Comparison of ENCODE assay signal across 8 cellular contexts in the genomic region with DNA sequence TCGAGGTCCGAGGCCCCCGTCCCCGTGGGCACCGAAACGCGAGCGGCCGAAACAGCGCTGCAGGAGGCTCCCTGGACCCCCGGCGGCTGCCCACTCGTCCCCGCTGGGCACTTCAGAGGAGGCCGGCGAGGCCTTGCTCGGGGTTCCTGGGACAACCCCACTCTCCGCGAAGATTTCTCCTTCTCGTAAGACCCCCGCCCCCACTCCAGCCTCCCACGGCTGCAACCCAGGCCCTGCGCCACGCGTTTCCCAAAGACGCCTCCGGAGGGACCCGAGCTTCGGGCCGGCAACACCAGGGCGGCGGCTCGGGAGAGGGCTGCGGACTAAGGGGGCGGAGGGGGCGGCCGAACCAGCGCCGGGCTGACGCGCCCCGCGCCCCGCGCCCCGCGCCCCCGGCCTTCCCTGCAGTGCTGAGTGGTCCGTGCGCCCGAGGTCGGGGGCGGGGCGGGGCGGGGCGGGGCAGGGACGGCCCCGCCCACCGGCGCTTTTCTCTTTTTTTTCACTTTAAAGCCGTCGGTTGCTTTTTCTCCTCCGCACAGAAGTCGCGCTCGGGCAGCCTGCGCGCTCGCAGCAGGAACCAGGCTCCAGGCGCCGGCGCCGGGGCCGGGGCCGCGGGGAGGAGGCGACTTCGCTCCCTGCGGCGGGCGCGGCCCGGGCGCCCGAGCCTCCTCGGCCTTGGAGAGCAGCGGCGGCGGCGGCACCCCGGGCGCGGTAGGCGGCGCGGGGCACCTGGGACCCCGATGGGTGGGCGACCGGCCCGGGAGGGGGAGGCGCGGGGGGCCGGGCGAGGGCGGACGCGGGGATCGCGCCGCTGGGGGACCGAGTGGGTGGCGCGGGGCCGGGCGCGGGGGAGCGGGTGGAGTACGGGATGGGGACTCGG. TPM values are rescaled to one million over a fixed set of nuclear protein-coding genes. Genes with fewer than 3 reads are reported as not detected.
A peak's percentile ranks its signal among the peaks of the same experiment; 100 is the strongest.
DNase-seq lines count a peak whose midpoint lies in the region; ATAC-seq, FAIRE-seq and TF ChIP-seq lines count a peak whose summit lies in the region.

A gene (plus strand): TSS at position 534 of the 880 bp plus-strand sequence. CDS start 62,998 bp downstream, outside the sequence.

- BruUV-seq in IMR-90 (replicated peaks; lab: Mats Ljungman, UMichigan): no TSS peak

- TF ChIP-seq CTCF in GM10266 (IDR thresholded peaks at IDR 0.05; ENCODE audit: control insufficient read depth, insufficient read depth, low read depth, missing control alignments) (no peak), IMR-90 (conservative IDR thresholded peaks at IDR 0.05; ENCODE audit: low read depth, low read length) (peak; percentile 6; the same call in 1 of the 2 replicates), SU-DHL-6 (IDR thresholded peaks at IDR 0.05; ENCODE audit: insufficient read depth, low read length, poor library complexity, severe bottlenecking) (no peak), heart left ventricle (IDR thresholded peaks at IDR 0.05) (peak in 1 of 12 donors; percentile 9), parathyroid adenoma (IDR thresholded peaks at IDR 0.05) (no peak)

- no peak; the same call in 1 of the 2 replicates for TF ChIP-seq RAD21 in IMR-90 (IDR thresholded peaks at IDR 0.05; ENCODE audit: low read length)

- H2AFZ ChIP-seq in IMR-90 (replicated peaks; ENCODE audit: low read length, poor library complexity) (peak within 1 kb of the TSS; percentile 87), SU-DHL-6 (ENCODE audit: low read depth, low read length, severe bottlenecking) (no peak within 1 kb of the TSS), parathyroid adenoma (peak within 1 kb of the TSS; percentile 73)

- peak within 1 kb of the TSS; percentile 98 for H3K4me2 ChIP-seq in IMR-90 (ENCODE audit: low read depth, low read length)
- peak within 1 kb of the TSS; percentile 51 for H3K4me2 ChIP-seq in SU-DHL-6 (ENCODE audit: low read depth, low read length, poor library complexity, severe bottlenecking)
- H3K4me2 ChIP-seq in parathyroid adenoma (ENCODE audit: low read length): peak within 1 kb of the TSS; percentile 84

- POLR2A ChIA-PET in IMR-90 (lab: Charles Lee; ENCODE audit: unreplicated experiment): interaction anchor here (0.6 kb wide), 1 partner anchor 29 kb away, joined by 17 read pairs; no protein-coding TSS in a partner anchor

- in situ Hi-C loops in IMR-90 (cut with MboI; ENCODE audit: low sequenced_read_pairs): no loop called here

- peak within 1 kb of the TSS; percentile 23; the same call in 2 of the 3 replicates for H2BK15ac ChIP-seq in IMR-90 (ENCODE audit: low read depth, low read length)

- WGBS in IMR-90 (ENCODE audit: extremely low coverage in 2 of 2, insufficient read length in 1 of 2), 2 experiments: 3% methylated on average over 53 of the region's 119 CpGs; no CpG with 5 or more reads in 1 of the 2 experiments
- WGBS in heart left ventricle, 4 donors: 2 to 7% (median 3%) methylated on average over 22 to 119 of the region's 119 CpGs

- peaks cover 27% of the 10 kb centered on the region for H3K4me1 ChIP-seq in IMR-90 (ENCODE audit: control insufficient read depth, insufficient read depth, low read length)
- peaks cover 63% of the 10 kb centered on the region for H3K4me1 ChIP-seq in adipocyte (ENCODE audit: control insufficient read depth, insufficient read depth, low read length)
- peaks cover 0 to 52% (median 31%) of the 10 kb centered on the region in 12 donors for H3K4me1 ChIP-seq in heart left ventricle
- peaks cover 8% of the 10 kb centered on the region for H3K4me1 ChIP-seq in parathyroid adenoma

- H3K9ac ChIP-seq in IMR-90 (ENCODE audit: low read depth, low read length): peak within 1 kb of the TSS; percentile 91
- H3K9ac ChIP-seq in SU-DHL-6 (ENCODE audit: low read length): peak within 1 kb of the TSS; percentile 16; the same call in 1 of the 2 replicates
- peak within 1 kb of the TSS; percentile 96 for H3K9ac ChIP-seq in adipocyte (ENCODE audit: low read length)
- no peak within 1 kb of the TSS for H3K9ac ChIP-seq in parathyroid adenoma

- H3K9me2 ChIP-seq in SU-DHL-6 (replicated peaks; ENCODE audit: insufficient read depth, low read length): no peaks in the 10 kb centered on the region

- dilution Hi-C loops in IMR-90 (cut with HindIII; ENCODE audit: low sequenced_read_pairs, unreplicated experiment): no loop called here

- H3K27ac ChIP-seq in IMR-90 (ENCODE audit: insufficient read depth, low read length) (peak within 1 kb of the TSS; percentile 82), SU-DHL-6 (ENCODE audit: low read depth, low read length) (no peak within 1 kb of the TSS), heart left ventricle (peak within 1 kb of the TSS; percentile 73 to 93 (median 84)), parathyroid adenoma (peak within 1 kb of the TSS; percentile 72)

- H2AK9ac ChIP-seq in IMR-90 (replicated peaks; ENCODE audit: low read depth, low read length, poor library complexity): peak within 1 kb of the TSS; percentile 96

- peak within 1 kb of the TSS; percentile 96 for H3K4ac ChIP-seq in IMR-90 (ENCODE audit: low read depth, low read length)

- CTCF ChIA-PET in IMR-90 (lab: Yijun Ruan, JAX): no interaction called here

- H4K5ac ChIP-seq in IMR-90 (ENCODE audit: low read depth, low read length): peak within 1 kb of the TSS; percentile 90

- peak within 1 kb of the TSS; percentile 87 for H3K18ac ChIP-seq in IMR-90 (ENCODE audit: low read depth, low read length)

- ATAC-seq in IMR-90 (ENCODE audit: low read depth) (peak; percentile 65), heart left ventricle (peak; percentile 15 to 61 (median 53)), HG02870 (IDR thresholded peaks at IDR 0.05; ENCODE audit: unreplicated experiment) (no peak)

- no peaks in the 10 kb centered on the region for H3K27me3 ChIP-seq in IMR-90 (ENCODE audit: control insufficient read depth, insufficient read depth, low read length)
- no peaks in the 10 kb centered on the region for H3K27me3 ChIP-seq in SU-DHL-6 (ENCODE audit: low read length)
- no peaks in the 10 kb centered on the region for H3K27me3 ChIP-seq in adipocyte (replicated peaks; ENCODE audit: control insufficient read depth, insufficient read depth, low read length)
- H3K27me3 ChIP-seq in heart left ventricle: no peaks in the 10 kb centered on the region
- H3K27me3 ChIP-seq in parathyroid adenoma (ENCODE audit: control insufficient read depth, insufficient read depth, low read length): no peaks in the 10 kb centered on the region

- TF ChIP-seq POLR2A in IMR-90 (IDR thresholded peaks at IDR 0.05; ENCODE audit: low read depth, low read length): peak; percentile 98
- TF ChIP-seq POLR2A in heart left ventricle (IDR thresholded peaks at IDR 0.05): peak; percentile 60 to 89

- peak within 1 kb of the TSS; percentile 100 for H3K23ac ChIP-seq in IMR-90 (ENCODE audit: low read depth, low read length)

- H3K79me2 ChIP-seq in SU-DHL-6 (ENCODE audit: insufficient read depth, low read length) (no peaks in the 10 kb centered on the region), parathyroid adenoma (peaks cover 3% of the 10 kb centered on the region)

- H4K8ac ChIP-seq in IMR-90 (ENCODE audit: low read depth in 2 of 2, low read length in 2 of 2): peak within 1 kb of the TSS; percentile 14 to 87; a peak in 3 of 4 replicates

- peak within 1 kb of the TSS; percentile 65; the same call in 1 of the 2 replicates for H3K56ac ChIP-seq in IMR-90 (ENCODE audit: extremely low read depth, insufficient read depth, low read length)

- H2BK120ac ChIP-seq in IMR-90 (ENCODE audit: low read depth, low read length): peak within 1 kb of the TSS; percentile 57

- H2BK20ac ChIP-seq in IMR-90 (ENCODE audit: low read depth, low read length): peak within 1 kb of the TSS; percentile 83

- H3K4me3 ChIP-seq in IMR-90 (ENCODE audit: insufficient read depth, low read depth, low read length) (peak within 1 kb of the TSS; percentile 99), SU-DHL-6 (ENCODE audit: insufficient read depth, low read length, poor library complexity, severe bottlenecking) (peak within 1 kb of the TSS; percentile 38), adipocyte (ENCODE audit: low read length) (peak within 1 kb of the TSS; percentile 96), heart left ventricle (peak within 1 kb of the TSS; percentile 60 to 100 (median 91)), parathyroid adenoma (ENCODE audit: low read depth, low read length) (peak within 1 kb of the TSS; percentile 71)

- peaks cover 24 to 45% of the 10 kb centered on the region in 2 experiments for H3K79me1 ChIP-seq in IMR-90 (ENCODE audit: low read depth in 1 of 2, low read length in 2 of 2)

- intact Hi-C loops in IMR-90 (cut with micrococcal nuclease): loop anchor here (5.0 kb wide), 1 partner anchor 80 kb away; no protein-coding TSS in a partner anchor
- intact Hi-C loops in heart left ventricle (cut with DNase I): loop anchor here in 7 of 10 donors (5.0 to 10.0 kb wide), 7 partner anchors 80 to 200 kb away; no protein-coding TSS in a partner anchor

- peak within 1 kb of the TSS; percentile 98 for H2BK5ac ChIP-seq in IMR-90 (ENCODE audit: low read depth, low read length, poor library complexity, severe bottlenecking)

- H3K9me3 ChIP-seq in IMR-90 (ENCODE audit: control insufficient read depth, insufficient read depth, low read length) (peaks cover 2% of the 10 kb centered on the region; the same call in 1 of the 2 replicates), SU-DHL-6 (ENCODE audit: insufficient read depth, low read length) (peaks cover 4% of the 10 kb centered on the region; the same call in 1 of the 2 replicates), adipocyte (ENCODE audit: control insufficient read depth, low read length) (no peaks in the 10 kb centered on the region), heart left ventricle (peaks cover 0 to 20% (median 13%) of the 10 kb centered on the region in 12 donors), parathyroid adenoma (ENCODE audit: control insufficient read depth, low read length) (no peaks in the 10 kb centered on the region)

- H3K14ac ChIP-seq in IMR-90 (replicated peaks; ENCODE audit: low read depth, low read length): peak within 1 kb of the TSS; percentile 96

- peak within 1 kb of the TSS; percentile 96 for H2AK5ac ChIP-seq in IMR-90 (ENCODE audit: low read depth, low read length)

- H4K91ac ChIP-seq in IMR-90 (ENCODE audit: insufficient read depth, low read depth, low read length): peak within 1 kb of the TSS; percentile 78

- peaks cover 24% of the 10 kb centered on the region for H3K9me1 ChIP-seq in IMR-90 (ENCODE audit: insufficient read depth, low read length)

- no peak for FAIRE-seq in urothelium cell line (lab: Jason Lieb, UNC)

- H3F3A ChIP-seq in SU-DHL-6 (ENCODE audit: insufficient read depth): no peaks in the 10 kb centered on the region

- DNase-seq in GM10266 (ENCODE audit: extremely low spot score) (peak; percentile 84), IMR-90 (peak; percentile 78), adipocyte (ENCODE audit: low read depth) (peak; percentile 91), heart left ventricle (peak; percentile 76 to 82 (median 79)), urothelium cell line (ENCODE audit: low spot score) (peak; percentile 80)

- H4K20me1 ChIP-seq in IMR-90 (ENCODE audit: insufficient read depth, low read length) (peaks cover 41% of the 10 kb centered on the region), SU-DHL-6 (ENCODE audit: low read depth, low read length) (no peaks in the 10 kb centered on the region)

- H3K36me3 ChIP-seq in IMR-90 (ENCODE audit: control insufficient read depth, insufficient read depth, low read length) (no peaks in the 10 kb centered on the region; the same call in 1 of the 2 replicates), SU-DHL-6 (ENCODE audit: low read length) (no peaks in the 10 kb centered on the region), adipocyte (ENCODE audit: control insufficient read depth, insufficient read depth, low read length, severe bottlenecking) (no peaks in the 10 kb centered on the region), heart left ventricle (no peaks in the 10 kb centered on the region), parathyroid adenoma (ENCODE audit: control insufficient read depth, insufficient read depth, low read length) (no peaks in the 10 kb centered on the region)

RNA-seq across cellular contexts. Expression of the gene that starts here (rescaled TPM):
- total RNA-seq in IMR-90 (2012; rRNA removed): 15.0 and 16.7 TPM in 2 replicates
- polyA plus RNA-seq in IMR-90 (2012; rRNA removed): 17.6 and 19.8 TPM in 2 replicates
- 22.0 and 35.7 TPM in 2 replicates for polyA plus RNA-seq in IMR-90 (2012; cell fraction: cytosol; rRNA removed)
- 16.5 and 24.0 TPM in 2 replicates for polyA plus RNA-seq in IMR-90 (2012; cell fraction: nucleus; rRNA removed; ENCODE audit: low replicate concordance)
- total RNA-seq in heart left ventricle: 10 to 100 TPM in 3 of 9 donors, 1 to 10 TPM in 6; 7.7 to 27.2 (median 9.2) TPM
- 10 to 100 TPM in 1 of 2 donors, 1 to 10 TPM in 1; 7.0 to 10.9 TPM for polyA plus RNA-seq in heart left ventricle

Comparison
In these comparisons a context has a peak if more than half of its experiments do, and no peak if none do; other contexts are left out.
1. H3K4me3 ChIP-seq: peak in every context shown above with its lines; median percentile 99 in IMR-90; 96 in adipocyte; 91 in heart left ventricle; 71 in parathyroid adenoma; 38 in SU-DHL-6.